ENCODE assay signal across 9 cellular contexts in genomic region chr6:69819138-69819537, GRCh38. TPM values are rescaled to one million over a fixed set of nuclear protein-coding genes. Genes with fewer than 3 reads are reported as not detected.
"Had no signal": no experiment of that assay in that cellular context is flagged by ENCODE, and none has a peak within 500 bp of the region (broad histone marks: within the 10 kb centered on the region; RNA-seq: fewer than 3 reads in every experiment).

No MANE protein-coding gene starts in this region.

- H3K9ac ChIP-seq: GM23248 had no signal

- H3K4me3 ChIP-seq: GM23248, GM23338, HAP-1 had no signal

- H3K4me3 Mint-ChIP-seq: GM23338, H9, HFFc6 had no signal

- DNase-seq: GM23248, GOT3, H7, H9, HCEC 1CT, HFFc6 had no signal

- H3K27ac Mint-ChIP-seq: GM23338, H9, HFFc6 had no signal

- H3K27ac ChIP-seq: GM23248 had no signal

- H3K9me3 Mint-ChIP-seq: GM23338, H9, HFFc6 had no signal

- H3K9me3 ChIP-seq: HAP-1 had no signal

- H3K36me3 ChIP-seq: HAP-1 had no signal

RNA-seq across cellular contexts. Expression of gene COL19A1, which starts 47.2 kb away (rescaled TPM):
- polyA plus RNA-seq: GM23248, GM23338, H1 had no signal
